ENCODE assay signal across 19 cellular contexts in the genomic region with DNA sequence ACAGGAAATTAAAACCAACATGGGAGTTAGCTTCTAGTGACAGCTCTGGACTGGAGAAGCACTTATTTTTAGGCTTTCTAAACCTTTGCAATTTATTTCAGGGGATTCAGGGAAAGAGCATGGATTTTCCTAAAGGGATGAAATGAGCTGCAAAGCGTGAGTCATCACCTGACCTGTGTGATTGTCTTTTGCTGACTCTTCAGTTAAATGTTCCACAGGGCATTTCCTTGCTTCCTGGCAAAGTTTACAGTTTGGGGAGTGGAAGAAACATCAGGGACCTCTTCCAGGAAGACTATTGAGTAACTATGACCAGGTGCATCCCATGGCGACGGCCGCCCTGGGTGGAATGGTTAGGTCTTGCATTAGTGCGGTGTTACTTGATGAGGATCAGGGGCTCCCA.
DNase-seq lines count a peak whose midpoint lies in the region; ATAC-seq, FAIRE-seq and TF ChIP-seq lines count a peak whose summit lies in the region.
"Had no signal": no experiment of that assay in that cellular context is flagged by ENCODE, and none has a peak within 500 bp of the region (broad histone marks: within the 10 kb centered on the region; RNA-seq: fewer than 3 reads in every experiment).

No MANE protein-coding gene starts in this region.

- no TSS peak for BruUV-seq in endothelial cell of umbilical vein (replicated peaks; lab: Mats Ljungman, UMichigan)
- no TSS peak for BruUV-seq in HepG2 (replicated peaks; lab: Mats Ljungman, UMichigan)

- POLR2A ChIA-PET in endothelial cell of umbilical vein (lab: Charles Lee), result no interaction called here
- POLR2A ChIA-PET in HepG2 (lab: Yijun Ruan, JAX), result no interaction called here

- peak overlapping the region; percentile 30 for H2AFZ ChIP-seq in endothelial cell of umbilical vein (ENCODE audit: low read depth, low read length)
- H2AFZ ChIP-seq in HepG2 (ENCODE audit: low read length), result no peak overlapping the region

- H4K20me1 ChIP-seq in endothelial cell of umbilical vein (replicated peaks; ENCODE audit: control insufficient read depth, extremely low read depth, insufficient read depth, low read length) (no peaks in the 10 kb centered on the region), HepG2 (ENCODE audit: insufficient read depth, low read length) (no peaks in the 10 kb centered on the region)

- in situ Hi-C loops in HepG2 (cut with HindIII; ENCODE audit: extremely low pct_ligation_motif_present, low pct_unique_long_range_greater_than_20kb), result no loop called here

- CTCF ChIA-PET in endothelial cell of umbilical vein (lab: Charles Lee) (interaction anchor here (1.1 to 2.5 kb wide), 4 partner anchors 12 to 244 kb away, joined by 3 to 8 read pairs (median 4); partner anchors contain the start of gene SIPA1L2), HepG2 (lab: Yijun Ruan, JAX; ENCODE audit: low intra/inter-chr PET ratio, low total read pairs) (no interaction called here)

- no peak for TF ChIP-seq RAD21 in HepG2 (CRISPR knock-in tag; IDR thresholded peaks at IDR 0.05)

- H3K27me3 ChIP-seq in left ventricle myocardium inferior (ENCODE audit: low read depth), result no peaks in the 10 kb centered on the region
- H3K27me3 ChIP-seq in endothelial cell of umbilical vein (ENCODE audit: control insufficient read depth in 2 of 2, insufficient read depth in 2 of 2, low read length in 2 of 2), result no peaks in the 10 kb centered on the region
- H3K27me3 ChIP-seq in HepG2 (ENCODE audit: control insufficient read depth in 1 of 2, insufficient read depth in 2 of 2, low read length in 2 of 2), result no peaks in the 10 kb centered on the region
- H3K27me3 ChIP-seq: adrenal gland, heart left ventricle had no signal

- H3K79me2 ChIP-seq in endothelial cell of umbilical vein (ENCODE audit: control insufficient read depth, insufficient read depth, low read length) (no peaks in the 10 kb centered on the region), HepG2 (ENCODE audit: insufficient read depth, low read length) (no peaks in the 10 kb centered on the region)

- H3K9me3 ChIP-seq in left ventricle myocardium inferior (replicated peaks), result peaks cover 22% of the 10 kb centered on the region
- H3K9me3 ChIP-seq in endothelial cell of umbilical vein (replicated peaks; ENCODE audit: control insufficient read depth, insufficient read depth, low read length), result no peaks in the 10 kb centered on the region
- no peaks in the 10 kb centered on the region for H3K9me3 ChIP-seq in HepG2 (ENCODE audit: low read length)
- H3K9me3 ChIP-seq: adrenal gland had no signal

- 49% methylated on average over 5 of the region's 5 CpGs for WGBS in HepG2 (ENCODE audit: low lambda C conversion rate)

- FAIRE-seq in endothelial cell of umbilical vein (lab: Jason Lieb, UNC) (peak; percentile 24), HepG2 (lab: Jason Lieb, UNC) (no peak)

- intact Hi-C loops in Right ventricle myocardium inferior (cut with DNase I), result no loop called here
- intact Hi-C loops in left ventricle myocardium inferior (cut with micrococcal nuclease), result no loop called here
- intact Hi-C loops in endothelial cell of umbilical vein (cut with micrococcal nuclease), result no loop called here
- intact Hi-C loops in HepG2 (cut with micrococcal nuclease; ENCODE audit: unreplicated experiment), result no loop called here
- intact Hi-C loops in Right ventricle myocardium superior (cut with DNase I), result no loop called here

- H3K27ac ChIP-seq in left ventricle myocardium inferior (replicated peaks) (no peak overlapping the region), endothelial cell of umbilical vein (ENCODE audit: insufficient read depth, low read depth, low read length) (no peak overlapping the region), HepG2 (ENCODE audit: extremely low read length, insufficient read depth, low read length) (no peak overlapping the region)
- H3K27ac ChIP-seq: heart left ventricle, SK-N-MC had no signal

- dilution Hi-C loops in endothelial cell of umbilical vein (cut with MboI; ENCODE audit: extremely low pct_ligation_motif_present, low sequenced_read_pairs), result no loop called here

- no peak for TF ChIP-seq EP300 in HepG2 (IDR thresholded peaks at IDR 0.05; ENCODE audit: low read depth in 2 of 2, low read length in 2 of 2)
- TF ChIP-seq EP300 in HepG2 (CRISPR knock-in tag; IDR thresholded peaks at IDR 0.05; ENCODE audit: borderline replicate concordance), result no peak

- no peaks in the 10 kb centered on the region for H3K9me1 ChIP-seq in endothelial cell of umbilical vein (replicated peaks; ENCODE audit: control insufficient read depth, extremely low read depth, insufficient read depth, low read length)

- H3K4me3 ChIP-seq in left ventricle myocardium inferior (no peak overlapping the region), endothelial cell of umbilical vein (replicated peaks in 1 of 3; ENCODE audit: insufficient read depth in 1 of 3, low read depth in 1 of 3, low read length in 3 of 3) (no peak overlapping the region), HepG2 (replicated peaks in 1 of 3; ENCODE audit: insufficient read depth in 1 of 3, low read depth in 2 of 3, low read length in 3 of 3) (no peak overlapping the region)
- H3K4me3 ChIP-seq: adrenal gland, heart left ventricle, lung, SK-N-MC had no signal

- no peaks in the 10 kb centered on the region for H3K36me3 ChIP-seq in left ventricle myocardium inferior
- H3K36me3 ChIP-seq in endothelial cell of umbilical vein (ENCODE audit: control insufficient read depth in 2 of 2, extremely low read depth in 1 of 2, insufficient read depth in 2 of 2, low read length in 2 of 2), result no peaks in the 10 kb centered on the region
- H3K36me3 ChIP-seq in HepG2 (replicated peaks in 1 of 2; ENCODE audit: control insufficient read depth in 1 of 2, insufficient read depth in 2 of 2, low read length in 2 of 2), result no peaks in the 10 kb centered on the region
- H3K36me3 ChIP-seq: adrenal gland, heart left ventricle had no signal

- H3K4me2 ChIP-seq in endothelial cell of umbilical vein (ENCODE audit: insufficient read depth, low read length) (no peak overlapping the region), HepG2 (ENCODE audit: low read depth, low read length) (no peak overlapping the region)

- no peak for TF ChIP-seq POLR2A in endothelial cell of umbilical vein (IDR thresholded peaks at IDR 0.05; ENCODE audit: low read depth, low read length)
- no peak for TF ChIP-seq POLR2A in HepG2 (IDR thresholded peaks at IDR 0.05; ENCODE audit: insufficient read depth in 1 of 2, low read depth in 2 of 2, low read length in 2 of 2)

- peaks cover 3% of the 10 kb centered on the region for H3K4me1 ChIP-seq in left ventricle myocardium inferior
- H3K4me1 ChIP-seq in endothelial cell of umbilical vein (ENCODE audit: control insufficient read depth, extremely low read depth, insufficient read depth, low read length), result peaks cover 18% of the 10 kb centered on the region
- no peaks in the 10 kb centered on the region for H3K4me1 ChIP-seq in HepG2 (ENCODE audit: insufficient read depth, low read length)

- ATAC-seq in Right ventricle myocardium inferior (no peak), HepG2 (no peak), Right ventricle myocardium superior (ENCODE audit: poor library complexity) (no peak)
- ATAC-seq: heart left ventricle, right cardiac atrium had no signal

- H3K9ac ChIP-seq in endothelial cell of umbilical vein (replicated peaks; ENCODE audit: extremely low read depth, insufficient read depth, low read length) (no peak overlapping the region), HepG2 (ENCODE audit: insufficient read depth, low read depth, low read length) (no peak overlapping the region)

- TF ChIP-seq CTCF in left ventricle myocardium inferior (IDR thresholded peaks at IDR 0.05; ENCODE audit: borderline replicate concordance), result no peak
- TF ChIP-seq CTCF in endothelial cell of umbilical vein (IDR thresholded peaks at IDR 0.05; ENCODE audit: extremely low read depth in 1 of 2, insufficient read depth in 1 of 2, low read depth in 1 of 2, low read length in 2 of 2), result no peak
- TF ChIP-seq CTCF in HepG2 (CRISPR knock-in tag; IDR thresholded peaks at IDR 0.05), result no peak

- DNase-seq in Right ventricle myocardium inferior (ENCODE audit: missing footprints), result peak; percentile 61
- DNase-seq in left ventricle myocardium inferior, result no peak
- DNase-seq in endothelial cell of umbilical vein (ENCODE audit: low read depth, low spot score), result peak; percentile 63
- no peak for DNase-seq in HepG2 (ENCODE audit: low spot score)
- DNase-seq in dedifferentiated amniotic fluid mesenchymal stem cell (ENCODE audit: extremely low spot score), result no peak
- DNase-seq in T1000 (lab: John Stamatoyannopoulos, UW), result no peak
- no peak for DNase-seq in NK-92 treated with Interleukin-12 subunit alpha and Interleukin-12 subunit beta, amount 100 ng/mL, for 24 hours (lab: John Stamatoyannopoulos, UW)
- DNase-seq in Right ventricle myocardium superior, result no peak
- DNase-seq: 8988T; activated B cell treated with CpG ODN at 0.5 μM for 24 hours; activated CD4-positive, alpha-beta memory T cell treated with anti-CD3 and anti-CD28 coated beads for 36 hours; activated T-cell treated with anti-CD3 and anti-CD28 coated beads for 4 hours; effector CD8-positive, alpha-beta T cell; heart left ventricle; naive B cell; right cardiac atrium had no signal

TF ChIP-seq in endothelial cell of umbilical vein, 7 proteins besides CTCF, POLR2A, EP300 and RAD21:
- TF ChIP-seq, protein P1, sequence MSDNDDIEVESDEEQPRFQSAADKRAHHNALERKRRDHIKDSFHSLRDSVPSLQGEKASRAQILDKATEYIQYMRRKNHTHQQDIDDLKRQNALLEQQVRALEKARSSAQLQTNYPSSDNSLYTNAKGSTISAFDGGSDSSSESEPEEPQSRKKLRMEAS (IDR thresholded peaks at IDR 0.05; ENCODE audit: insufficient read depth, insufficient read length), result no peak
- TF ChIP-seq FOS (IDR thresholded peaks at IDR 0.05; ENCODE audit: borderline replicate concordance, insufficient read depth, low read length) (peak; percentile 94), JUN (IDR thresholded peaks at IDR 0.05; ENCODE audit: borderline replicate concordance, insufficient read depth, insufficient read length, low read depth) (peak; percentile 52)

TF ChIP-seq in HepG2, 621 proteins besides CTCF, POLR2A, EP300 and RAD21 (continues in another document):
- TF ChIP-seq CHD4 (IDR thresholded peaks at IDR 0.05; ENCODE audit: borderline replicate concordance, low read length) (no peak), GABPB1 (CRISPR knock-in tag; IDR thresholded peaks at IDR 0.05) (no peak), MAFF (IDR thresholded peaks at IDR 0.05; ENCODE audit: low read depth, low read length) (peak; percentile 39; the same call in 1 of the 2 replicates), ZNF34 (CRISPR knock-in tag; IDR thresholded peaks at IDR 0.05; ENCODE audit: borderline replicate concordance) (no peak)

Comparison
In these comparisons a context has a peak if more than half of its experiments do, and no peak if none do; other contexts are left out.
1. DNase-seq: peak in Right ventricle myocardium inferior (single experiment) and endothelial cell of umbilical vein (single experiment); none in left ventricle myocardium inferior (single experiment), HepG2 (single experiment), dedifferentiated amniotic fluid mesenchymal stem cell (single experiment), T1000 (single experiment), NK-92 treated with Interleukin-12 subunit alpha and Interleukin-12 subunit beta, amount 100 ng/mL, for 24 hours (single experiment) and Right ventricle myocardium superior (single experiment).